In genomic region chr1:45612941-45613579, GRCh38 we compare ENCODE assay signal across 27 cellular contexts. TPM values are rescaled to one million over a fixed set of nuclear protein-coding genes. Genes with fewer than 3 reads are reported as not detected.
DNase-seq lines count a peak whose midpoint lies in the region; ATAC-seq, FAIRE-seq and TF ChIP-seq lines count a peak whose summit lies in the region.
"Had no signal": no experiment of that assay in that cellular context is flagged by ENCODE, and none has a peak within 500 bp of the region (broad histone marks: within the 10 kb centered on the region; RNA-seq: fewer than 3 reads in every experiment).

No MANE protein-coding gene starts in this region.

- H3K9me3 Mint-ChIP-seq in activated T-cell treated with anti-CD3 and anti-CD28 coated beads, Interleukin-2, amount 50 U/mL, for 72 hours = no peaks in the 10 kb centered on the region
- H3K9me3 Mint-ChIP-seq in nephron progenitor cell = no peaks in the 10 kb centered on the region
- H3K9me3 Mint-ChIP-seq: activated T-helper 2 cell treated with anti-CD3 and anti-CD28 coated beads, Interferon-gamma antibody, Interleukin-2, Interleukin-4, amounts not matched to agents 10 μg/mL and 5 μg/mL and 100 μg/mL, durations not matched to agents 14 hours and 24 hours and 36 hours; IgD-negative memory B cell; natural killer cell had no signal

- no peak for ATAC-seq in activated T-cell treated with anti-CD3 and anti-CD28 coated beads, Interleukin-2, amount 50 U/mL, for 72 hours (replicated peaks in 1 of 2)
- ATAC-seq in RWPE2 (ENCODE audit: low read depth) (peak; percentile 76), GM18505 (IDR thresholded peaks at IDR 0.05; ENCODE audit: unreplicated experiment) (no peak)
- ATAC-seq: activated CD4-positive, CD25-positive, alpha-beta regulatory T cell treated with anti-CD3 and anti-CD28 coated beads, Interleukin-2, amount 50 U/mL, for 24 hours; lower lobe of right lung; mucosa of descending colon; natural killer cell; upper lobe of right lung had no signal

- peaks cover 85% of the 10 kb centered on the region for H3K36me3 ChIP-seq in RWPE2 (ENCODE audit: low read depth)
- peaks cover 5% of the 10 kb centered on the region for H3K36me3 ChIP-seq in bronchial epithelial cell (ENCODE audit: control insufficient read depth, insufficient read depth, low read length)
- peaks cover 70% of the 10 kb centered on the region for H3K36me3 ChIP-seq in right atrium auricular region

- TF ChIP-seq POLR2A in GM18505 (IDR thresholded peaks at IDR 0.05; ENCODE audit: borderline replicate concordance, extremely low read depth, insufficient read depth, insufficient read length) = no peak

- peaks cover 5% of the 10 kb centered on the region for H3K4me1 Mint-ChIP-seq in activated T-cell treated with anti-CD3 and anti-CD28 coated beads, Interleukin-2, amount 50 U/mL, for 72 hours (ENCODE audit: low read depth)
- no peaks in the 10 kb centered on the region for H3K4me1 Mint-ChIP-seq in nephron progenitor cell

- no peak for DNase-seq in activated T-cell treated with anti-CD3 and anti-CD28 coated beads, Interleukin-2, amount 50 U/mL, for 72 hours
- no peak for DNase-seq in activated T-cell treated with anti-CD3 and anti-CD28 coated beads, Interleukin-2, amount 50 U/mL, for 1 hour
- DNase-seq in RWPE2 (ENCODE audit: low spot score) (no peak), bronchial epithelial cell (ENCODE audit: low read depth) (peak; percentile 89), nephron progenitor cell (no peak), D341Med (ENCODE audit: low spot score) (no peak), right atrium auricular region (ENCODE audit: low spot score) (no peak)
- DNase-seq: activated CD4-positive, alpha-beta T cell treated with anti-CD3 and anti-CD28 coated beads, Interleukin-2, amount 50 U/mL, for 4 hours; dermis blood vessel endothelial cell; DND-41; lower lobe of right lung; mucosa of descending colon; natural killer cell; NCI-H146; NCI-H510A treated with DMSO at 0.1 percent for 48 hours; occipital lobe; stimulated activated CD4-positive, alpha-beta T cell treated with anti-CD3 and anti-CD28 coated beads, Interleukin-4, amount 100 ng/mL, for 4 hours; T-helper 1 cell; upper lobe of right lung had no signal

- TF ChIP-seq CTCF in RWPE2 (IDR thresholded peaks at IDR 0.05; ENCODE audit: poor library complexity, severe bottlenecking) (no peak), bronchial epithelial cell (IDR thresholded peaks at IDR 0.05; ENCODE audit: insufficient read depth, low read length, severe bottlenecking) (no peak), nephron progenitor cell (IDR thresholded peaks at IDR 0.05) (no peak), right atrium auricular region (IDR thresholded peaks at IDR 0.05) (no peak)

- H3K4me3 Mint-ChIP-seq in activated T-cell treated with anti-CD3 and anti-CD28 coated beads, Interleukin-2, amount 50 U/mL, for 72 hours = no peak overlapping the region
- H3K4me3 Mint-ChIP-seq in nephron progenitor cell = no peak overlapping the region
- H3K4me3 Mint-ChIP-seq: IgD-negative memory B cell, natural killer cell had no signal

- H3K27me3 ChIP-seq in RWPE2 (ENCODE audit: insufficient read depth, poor library complexity, severe bottlenecking) = no peaks in the 10 kb centered on the region
- H3K27me3 ChIP-seq in bronchial epithelial cell (ENCODE audit: control insufficient read depth, insufficient read depth, low read length) = no peaks in the 10 kb centered on the region
- no peaks in the 10 kb centered on the region for H3K27me3 ChIP-seq in right atrium auricular region
- H3K27me3 ChIP-seq: hepatocyte, upper lobe of right lung had no signal

- H3K4me3 ChIP-seq in RWPE2 (ENCODE audit: severe bottlenecking) (no peak overlapping the region), bronchial epithelial cell (ENCODE audit: low read depth, low read length) (no peak overlapping the region), right atrium auricular region (no peak overlapping the region)
- H3K4me3 ChIP-seq: hepatocyte, lower lobe of right lung, mucosa of descending colon, prostate gland, upper lobe of right lung had no signal

- no peaks in the 10 kb centered on the region for H3K9me3 ChIP-seq in RWPE2 (ENCODE audit: severe bottlenecking)
- no peaks in the 10 kb centered on the region for H3K9me3 ChIP-seq in right atrium auricular region
- H3K9me3 ChIP-seq: lower lobe of right lung, mucosa of descending colon, prostate gland, upper lobe of right lung had no signal

- peak overlapping the region; percentile 40 for H3K27ac ChIP-seq in RWPE2 (ENCODE audit: poor library complexity, severe bottlenecking)
- H3K27ac ChIP-seq in right atrium auricular region = no peak overlapping the region
- H3K27ac ChIP-seq: hepatocyte, lower lobe of right lung, prostate gland, upper lobe of right lung had no signal

- FAIRE-seq in bronchial epithelial cell (lab: Jason Lieb, UNC) = no peak
- FAIRE-seq: A204.1, GM18507 had no signal

- H3K27ac Mint-ChIP-seq in activated T-cell treated with anti-CD3 and anti-CD28 coated beads, Interleukin-2, amount 50 U/mL, for 72 hours = peak overlapping the region; percentile 85
- peak overlapping the region; percentile 7 for H3K27ac Mint-ChIP-seq in nephron progenitor cell
- H3K27ac Mint-ChIP-seq: activated T-helper 2 cell treated with anti-CD3 and anti-CD28 coated beads, Interferon-gamma antibody, Interleukin-2, Interleukin-4, amounts not matched to agents 10 μg/mL and 5 μg/mL and 100 μg/mL, durations not matched to agents 14 hours and 24 hours and 36 hours; natural killer cell had no signal

- peaks cover 15 to 42% of the 10 kb centered on the region in 2 donors for H3K36me3 Mint-ChIP-seq in activated T-cell treated with anti-CD3 and anti-CD28 coated beads, Interleukin-2, amount 50 U/mL, for 72 hours (ENCODE audit: insufficient read depth in 2 of 2)
- peaks cover 81% of the 10 kb centered on the region for H3K36me3 Mint-ChIP-seq in nephron progenitor cell (ENCODE audit: low read depth)

- H3K27me3 Mint-ChIP-seq in activated T-cell treated with anti-CD3 and anti-CD28 coated beads, Interleukin-2, amount 50 U/mL, for 72 hours (ENCODE audit: low read depth) = no peaks in the 10 kb centered on the region
- H3K27me3 Mint-ChIP-seq in nephron progenitor cell (ENCODE audit: low read depth, poor library complexity) = no peaks in the 10 kb centered on the region
- H3K27me3 Mint-ChIP-seq: IgD-negative memory B cell had no signal

- peaks cover 14% of the 10 kb centered on the region for H3K4me1 ChIP-seq in RWPE2 (ENCODE audit: insufficient read depth, poor library complexity, severe bottlenecking)
- no peaks in the 10 kb centered on the region for H3K4me1 ChIP-seq in right atrium auricular region
- H3K4me1 ChIP-seq: prostate gland had no signal

RNA-seq across cellular contexts. Expression of gene CCDC17, which starts 10.8 kb away (rescaled TPM):
- 1 to 10 TPM; 5.2 to 5.9 TPM for total RNA-seq in activated T-cell treated with anti-CD3 and anti-CD28 coated beads, Interleukin-2, amount 50 U/mL, for 72 hours
- total RNA-seq in bronchial epithelial cell (0.79 and 1.7 TPM in 2 replicates), right atrium auricular region (under 1 TPM; 0.39 to 0.52 TPM)

RNA-seq across cellular contexts. Expression of gene NASP, which starts 29.2 kb away (rescaled TPM):
- 100 to 1,000 TPM; 214 to 241 TPM for total RNA-seq in activated T-cell treated with anti-CD3 and anti-CD28 coated beads, Interleukin-2, amount 50 U/mL, for 72 hours
- total RNA-seq in bronchial epithelial cell (16.6 and 28.3 TPM in 2 replicates), right atrium auricular region (10 to 100 TPM; 30.6 to 32.3 TPM)
